9 cellular contexts compared by ENCODE assay signal in genomic region chr21:44881586-44881939, GRCh38. TPM values are rescaled to one million over a fixed set of nuclear protein-coding genes. Genes with fewer than 3 reads are reported as not detected.
DNase-seq lines count a peak whose midpoint lies in the region; ATAC-seq, FAIRE-seq and TF ChIP-seq lines count a peak whose summit lies in the region.
"Had no signal": no experiment of that assay in that cellular context is flagged by ENCODE, and none has a peak within 500 bp of the region (broad histone marks: within the 10 kb centered on the region; RNA-seq: fewer than 3 reads in every experiment).

No MANE protein-coding gene starts in this region.

- H3K9me1 ChIP-seq in IMR-90 (ENCODE audit: insufficient read depth, low read length), result peaks cover 14% of the 10 kb centered on the region

- H4K91ac ChIP-seq in IMR-90 (ENCODE audit: insufficient read depth, low read depth, low read length), result peak overlapping the region; percentile 3; the same call in 1 of the 2 replicates

- peak overlapping the region; percentile 38 for H3K4ac ChIP-seq in IMR-90 (ENCODE audit: low read depth, low read length)

- no peaks in the 10 kb centered on the region; a peak in 1 of 4 replicates for H3K79me1 ChIP-seq in IMR-90 (ENCODE audit: low read depth in 1 of 2, low read length in 2 of 2)

- peaks cover 30% of the 10 kb centered on the region for H3K27me3 Mint-ChIP-seq in astrocyte (ENCODE audit: low read depth, unreplicated experiment)
- H3K27me3 Mint-ChIP-seq in natural killer cell (ENCODE audit: low read depth in 2 of 2), result no peaks in the 10 kb centered on the region

- intact Hi-C loops in IMR-90 (cut with micrococcal nuclease) (no loop called here), natural killer cell (cut with micrococcal nuclease) (no loop called here)

- no peak overlapping the region for H3K23ac ChIP-seq in IMR-90 (ENCODE audit: low read depth, low read length)

- H4K20me1 ChIP-seq in IMR-90 (ENCODE audit: insufficient read depth, low read length), result peaks cover 3% of the 10 kb centered on the region; the same call in 1 of the 2 replicates
- H4K20me1 ChIP-seq in astrocyte (ENCODE audit: insufficient read depth, low read length), result no peaks in the 10 kb centered on the region

- dilution Hi-C loops in IMR-90 (cut with HindIII; ENCODE audit: low sequenced_read_pairs, unreplicated experiment), result no loop called here

- no peak overlapping the region for H3K14ac ChIP-seq in IMR-90 (replicated peaks; ENCODE audit: low read depth, low read length)

- H3K18ac ChIP-seq in IMR-90 (ENCODE audit: low read depth, low read length), result no peak overlapping the region

- ATAC-seq in IMR-90 (ENCODE audit: low read depth), result peak; percentile 25; the same call in 1 of the 2 replicates
- ATAC-seq in natural killer cell, result peak in 1 of 3 donors; percentile 7
- no peak for ATAC-seq in HG03469 (IDR thresholded peaks at IDR 0.05; ENCODE audit: unreplicated experiment)

- H2AFZ ChIP-seq in IMR-90 (replicated peaks; ENCODE audit: low read length, poor library complexity) (no peak overlapping the region), astrocyte (ENCODE audit: low read depth, low read length) (no peak overlapping the region)

- H3K4me3 Mint-ChIP-seq in astrocyte (ENCODE audit: unreplicated experiment), result no peak overlapping the region
- no peak overlapping the region for H3K4me3 Mint-ChIP-seq in natural killer cell

- H3K36me3 ChIP-seq in IMR-90 (ENCODE audit: control insufficient read depth, insufficient read depth, low read length), result no peaks in the 10 kb centered on the region
- H3K36me3 ChIP-seq in astrocyte (ENCODE audit: insufficient read depth, low read length), result no peaks in the 10 kb centered on the region
- H3K36me3 ChIP-seq in brain microvascular endothelial cell (replicated peaks), result no peaks in the 10 kb centered on the region

- in situ Hi-C loops in ACHN (cut with HindIII; ENCODE audit: low pct_ligation_motif_present, low pct_unique_long_range_greater_than_20kb, low sequenced_read_pairs) (no loop called here), IMR-90 (cut with MboI; ENCODE audit: low sequenced_read_pairs) (loop anchor here (5.0 kb wide), 1 partner anchor 46 kb away; no protein-coding TSS in a partner anchor), brain microvascular endothelial cell (cut with HindIII; ENCODE audit: low pct_ligation_motif_present, low sequenced_read_pairs) (no loop called here)

- 0 out of 3 replicates have a peak overlapping the region, but pooled peaks have one; percentile 6 for H2BK15ac ChIP-seq in IMR-90 (ENCODE audit: low read depth, low read length)

- peaks cover 19% of the 10 kb centered on the region for H3K4me1 Mint-ChIP-seq in astrocyte (ENCODE audit: low read depth, unreplicated experiment)
- peaks cover 27 to 42% of the 10 kb centered on the region in 2 donors for H3K4me1 Mint-ChIP-seq in natural killer cell

- TF ChIP-seq POLR2A in IMR-90 (IDR thresholded peaks at IDR 0.05; ENCODE audit: low read depth, low read length), result no peak

- peaks cover 3% of the 10 kb centered on the region; the same call in 1 of the 2 replicates for H3K27me3 ChIP-seq in IMR-90 (ENCODE audit: control insufficient read depth, insufficient read depth, low read length)
- peaks cover 3% of the 10 kb centered on the region for H3K27me3 ChIP-seq in astrocyte (ENCODE audit: insufficient read depth, low read length)
- peaks cover 4% of the 10 kb centered on the region for H3K27me3 ChIP-seq in brain microvascular endothelial cell (replicated peaks)

- H3K9ac ChIP-seq in IMR-90 (ENCODE audit: low read depth, low read length), result no peak overlapping the region
- no peak overlapping the region for H3K9ac ChIP-seq in astrocyte (ENCODE audit: low read length)

- no peak overlapping the region; the same call in 1 of the 2 replicates for H3K27ac ChIP-seq in IMR-90 (ENCODE audit: insufficient read depth, low read length)
- no peak overlapping the region for H3K27ac ChIP-seq in astrocyte (ENCODE audit: low read depth, low read length)
- H3K27ac ChIP-seq in brain microvascular endothelial cell, result no peak overlapping the region

- H3K27ac Mint-ChIP-seq in astrocyte (ENCODE audit: unreplicated experiment), result peak overlapping the region; percentile 73
- peak overlapping the region; percentile 35 to 81 for H3K27ac Mint-ChIP-seq in natural killer cell

- peak; percentile 65 for DNase-seq in ACHN
- no peak for DNase-seq in IMR-90
- no peak for DNase-seq in astrocyte (ENCODE audit: low read depth)
- DNase-seq in natural killer cell, result no peak
- DNase-seq in NCI-H2171 treated with DMSO at 0.1 percent for 48 hours (lab: John Stamatoyannopoulos, UW), result no peak
- no peak for DNase-seq in glomerular visceral epithelial cell (ENCODE audit: extremely low spot score)
- no peak for DNase-seq in brain microvascular endothelial cell
- DNase-seq: H7 had no signal

- no peak overlapping the region for H4K5ac ChIP-seq in IMR-90 (ENCODE audit: low read depth, low read length)

- no peak overlapping the region for H3K56ac ChIP-seq in IMR-90 (ENCODE audit: extremely low read depth, insufficient read depth, low read length)

- H3K36me3 Mint-ChIP-seq in astrocyte (ENCODE audit: low read depth, unreplicated experiment) (no peaks in the 10 kb centered on the region), natural killer cell (no peaks in the 10 kb centered on the region)

- H4K8ac ChIP-seq in IMR-90 (ENCODE audit: low read depth in 2 of 2, low read length in 2 of 2), result peak overlapping the region in 1 of 2 experiments; percentile 2; a peak in 2 of 4 replicates

- no TSS peak for BruUV-seq in IMR-90 (replicated peaks; lab: Mats Ljungman, UMichigan)

- POLR2A ChIA-PET in IMR-90 (lab: Charles Lee; ENCODE audit: unreplicated experiment), result no interaction called here

- no peak overlapping the region for H3K4me3 ChIP-seq in IMR-90 (ENCODE audit: insufficient read depth, low read depth, low read length)
- H3K4me3 ChIP-seq in astrocyte (ENCODE audit: insufficient read depth, low read depth, low read length), result no peak overlapping the region
- H3K4me3 ChIP-seq in brain microvascular endothelial cell (ENCODE audit: low read depth, low read length), result no peak overlapping the region

- no peak for TF ChIP-seq RAD21 in IMR-90 (IDR thresholded peaks at IDR 0.05; ENCODE audit: low read length)

- H3K4me2 ChIP-seq in IMR-90 (ENCODE audit: low read depth, low read length) (no peak overlapping the region), astrocyte (ENCODE audit: low read length) (peak overlapping the region; percentile 70)

- TF ChIP-seq CTCF in IMR-90 (conservative IDR thresholded peaks at IDR 0.05; ENCODE audit: low read depth, low read length) (no peak), astrocyte (IDR thresholded peaks at IDR 0.05; ENCODE audit: insufficient read depth, low read depth, low read length) (no peak), natural killer cell (IDR thresholded peaks at IDR 0.05) (no peak), brain microvascular endothelial cell (IDR thresholded peaks at IDR 0.05; ENCODE audit: low read depth, low read length, missing control alignments) (no peak)

- H3K4me1 ChIP-seq in IMR-90 (ENCODE audit: control insufficient read depth, insufficient read depth, low read length) (peaks cover 6% of the 10 kb centered on the region), astrocyte (ENCODE audit: insufficient read depth, low read length) (peaks cover 20% of the 10 kb centered on the region)

- 100% methylated on average over 2 of the region's 5 CpGs; no CpG with 5 or more reads in 1 of the 2 experiments for WGBS in IMR-90 (ENCODE audit: extremely low coverage in 2 of 2, insufficient read length in 1 of 2), 2 experiments

- CTCF ChIA-PET in IMR-90 (lab: Yijun Ruan, JAX), result interaction anchor here (0.6 to 1.4 kb wide), 3 partner anchors 11 to 46 kb away, joined by 3 to 4 read pairs (median 4); no protein-coding TSS in a partner anchor

- peak overlapping the region; percentile 73 for H2BK120ac ChIP-seq in IMR-90 (ENCODE audit: low read depth, low read length)

- peak overlapping the region; percentile 20; the same call in 1 of the 2 replicates for H2AK5ac ChIP-seq in IMR-90 (ENCODE audit: low read depth, low read length)

- no peak for FAIRE-seq in astrocyte (lab: Jason Lieb, UNC)

- H2BK20ac ChIP-seq in IMR-90 (ENCODE audit: low read depth, low read length), result peak overlapping the region; percentile 63; the same call in 1 of the 2 replicates

- H3K9me3 Mint-ChIP-seq in astrocyte (ENCODE audit: unreplicated experiment) (peaks cover 3% of the 10 kb centered on the region), natural killer cell (no peaks in the 10 kb centered on the region)

- no peak overlapping the region for H2AK9ac ChIP-seq in IMR-90 (replicated peaks; ENCODE audit: low read depth, low read length, poor library complexity)

- H3K9me3 ChIP-seq in IMR-90 (ENCODE audit: control insufficient read depth, insufficient read depth, low read length) (peaks cover 4% of the 10 kb centered on the region; the same call in 1 of the 2 replicates), astrocyte (ENCODE audit: insufficient read depth, low read depth, low read length) (no peaks in the 10 kb centered on the region)

- no peak overlapping the region for H2BK5ac ChIP-seq in IMR-90 (ENCODE audit: low read depth, low read length, poor library complexity, severe bottlenecking)

- no peaks in the 10 kb centered on the region for H3K79me2 ChIP-seq in astrocyte (ENCODE audit: insufficient read depth, low read length)

TF ChIP-seq in IMR-90, 13 proteins besides CTCF, POLR2A, EP300 and RAD21 (continues in another document):
- TF ChIP-seq NFE2L2 (IDR thresholded peaks at IDR 0.05; ENCODE audit: low read depth, low read length), result no peak
- TF ChIP-seq MAFK (IDR thresholded peaks at IDR 0.05; ENCODE audit: low read depth, low read length), result no peak

RNA-seq across cellular contexts. Expression of gene PTTG1IP, which starts 8.1 kb away (rescaled TPM):
- 194 and 230 TPM in 2 replicates for total RNA-seq in IMR-90 (2012; rRNA removed)
- 156 and 167 TPM in 2 replicates for polyA plus RNA-seq in IMR-90 (2012; rRNA removed)
- polyA plus RNA-seq in IMR-90 (2012; cell fraction: cytosol; rRNA removed), result 112 and 137 TPM in 2 replicates
- 67.9 and 125 TPM in 2 replicates for polyA plus RNA-seq in IMR-90 (2012; cell fraction: nucleus; rRNA removed; ENCODE audit: low replicate concordance)
- 208 and 240 TPM in 2 replicates for total RNA-seq in astrocyte
- 100 to 1,000 TPM in 2 of 3 donors, 10 to 100 TPM in 1; 96.8 to 144 (median 126) TPM for total RNA-seq in natural killer cell

RNA-seq across cellular contexts. Expression of gene ITGB2, which starts 39.1 kb away (rescaled TPM):
- not detected in 2 replicates for total RNA-seq in IMR-90 (2012; rRNA removed)
- 0.14 TPM in 1 of 2 replicates, not detected in the other for polyA plus RNA-seq in IMR-90 (2012; rRNA removed)
- 0.06 and 0.15 TPM in 2 replicates for polyA plus RNA-seq in IMR-90 (2012; cell fraction: cytosol; rRNA removed)
- 0.07 TPM in 1 of 2 replicates, not detected in the other for polyA plus RNA-seq in IMR-90 (2012; cell fraction: nucleus; rRNA removed; ENCODE audit: low replicate concordance)
- 0.61 TPM in 1 of 2 replicates, not detected in the other for total RNA-seq in astrocyte
- 1,000 to 10,000 TPM; 1,223 to 1,393 (median 1,250) TPM for total RNA-seq in natural killer cell

RNA-seq across cellular contexts. Expression of gene SLX9, which starts 58.3 kb away (rescaled TPM):
- total RNA-seq in IMR-90 (2012; rRNA removed), result 10.4 and 17.5 TPM in 2 replicates
- polyA plus RNA-seq in IMR-90 (2012; rRNA removed), result 21.7 and 27.4 TPM in 2 replicates
- polyA plus RNA-seq in IMR-90 (2012; cell fraction: cytosol; rRNA removed), result 29.5 and 45.6 TPM in 2 replicates
- polyA plus RNA-seq in IMR-90 (2012; cell fraction: nucleus; rRNA removed; ENCODE audit: low replicate concordance), result 26.6 and 28.5 TPM in 2 replicates
- 26.0 and 38.8 TPM in 2 replicates for total RNA-seq in astrocyte
- total RNA-seq in natural killer cell, result 10 to 100 TPM; 12.8 to 22.9 (median 20.0) TPM

Comparison
In these comparisons a context has a peak if more than half of its experiments do, and no peak if none do; other contexts are left out.
1. RNA of gene ITGB2, which starts 39.1 kb away (total RNA-seq): 1,223 to 1,393 TPM in natural killer cell; 0.61 TPM in astrocyte and not detected in IMR-90; every median in the first group is over 100 times any median in the second.